ENCODE assay signal across 16 cellular contexts in genomic region chr11:47158242-47158641, GRCh38. TPM values are rescaled to one million over a fixed set of nuclear protein-coding genes. Genes with fewer than 3 reads are reported as not detected.
DNase-seq lines count a peak whose midpoint lies in the region; ATAC-seq and TF ChIP-seq lines count a peak whose summit lies in the region.
"Had no signal": no experiment of that assay in that cellular context is flagged by ENCODE, and none has a peak within 500 bp of the region (broad histone marks: within the 10 kb centered on the region; RNA-seq: fewer than 3 reads in every experiment).

No MANE protein-coding gene starts in this region.

- intact Hi-C loops in CD8-positive, alpha-beta T cell (cut with DNase I, micrococcal nuclease), result loop anchor here in 1 of 2 experiments (10.0 kb wide), 1 partner anchor 333 kb away; no protein-coding TSS in a partner anchor

- no peaks in the 10 kb centered on the region for H3K9me3 ChIP-seq in CD8-positive, alpha-beta T cell (ENCODE audit: low read length)
- H3K9me3 ChIP-seq in right atrium auricular region, result no peaks in the 10 kb centered on the region

- H3K27ac ChIP-seq in CD8-positive, alpha-beta T cell (ENCODE audit: low read depth, low read length), result no peak overlapping the region
- no peak overlapping the region for H3K27ac ChIP-seq in right atrium auricular region

- DNase-seq in CD8-positive, alpha-beta T cell, result no peak
- DNase-seq in DMS53 treated with DMSO at 0.1 percent for 48 hours (lab: John Stamatoyannopoulos, UW; ENCODE audit: unreplicated experiment) (peak; percentile 29), neural crest cell (ENCODE audit: low read depth, low spot score) (no peak), right atrium auricular region (ENCODE audit: low spot score) (no peak), NCI-H510A (lab: John Stamatoyannopoulos, UW) (no peak), endothelial cell (ENCODE audit: low spot score) (no peak)
- DNase-seq in central memory CD8-positive, alpha-beta T cell (ENCODE audit: low spot score in 2 of 2), result no peak
- DNase-seq in stimulated activated naive CD8-positive, alpha-beta T cell treated with anti-CD3 and anti-CD28 coated beads, Interleukin-15, Interleukin-2, amounts not matched to agents 100 U/mL and 50 U/mL, for 24 hours, result no peak
- DNase-seq: CD8-positive, alpha-beta memory T cell; DMS 273 treated with DMSO at 0.1 percent for 48 hours; NCI-H1417; NCI-H1930; NCI-H524; SHP77 had no signal

- H3K4me3 ChIP-seq in CD8-positive, alpha-beta T cell (ENCODE audit: low read depth, low read length), result no peak overlapping the region
- H3K4me3 ChIP-seq in right atrium auricular region, result no peak overlapping the region

- H3K4me1 ChIP-seq in CD8-positive, alpha-beta T cell (ENCODE audit: insufficient read depth, low read length), result peaks cover 33% of the 10 kb centered on the region
- peaks cover 0 to 22% of the 10 kb centered on the region in 2 donors for H3K4me1 ChIP-seq in right atrium auricular region

- no peak for TF ChIP-seq CTCF in CD8-positive, alpha-beta T cell (IDR thresholded peaks at IDR 0.05)
- no peak for TF ChIP-seq CTCF in neural crest cell (conservative IDR thresholded peaks at IDR 0.05)
- TF ChIP-seq CTCF in right atrium auricular region (IDR thresholded peaks at IDR 0.05), result no peak
- no peak for TF ChIP-seq CTCF in endothelial cell (IDR thresholded peaks at IDR 0.05; ENCODE audit: unreplicated experiment)

- peaks cover 9% of the 10 kb centered on the region for H3K36me3 Mint-ChIP-seq in CD8-positive, alpha-beta T cell
- H3K36me3 Mint-ChIP-seq in central memory CD8-positive, alpha-beta T cell (ENCODE audit: insufficient read depth), result peaks cover 10% of the 10 kb centered on the region
- H3K36me3 Mint-ChIP-seq in neural crest cell (ENCODE audit: low read depth), result no peaks in the 10 kb centered on the region
- H3K36me3 Mint-ChIP-seq in endothelial cell (ENCODE audit: low read depth, unreplicated experiment), result peaks cover 4% of the 10 kb centered on the region
- H3K36me3 Mint-ChIP-seq: IgD-negative memory B cell had no signal

- no peaks in the 10 kb centered on the region for H3K27me3 ChIP-seq in CD8-positive, alpha-beta T cell (ENCODE audit: insufficient read depth, low read length)
- no peaks in the 10 kb centered on the region for H3K27me3 ChIP-seq in right atrium auricular region

- H3K36me3 ChIP-seq in CD8-positive, alpha-beta T cell (ENCODE audit: insufficient read depth, low read length), result no peaks in the 10 kb centered on the region
- no peaks in the 10 kb centered on the region for H3K36me3 ChIP-seq in right atrium auricular region

- H3K9me3 Mint-ChIP-seq in CD8-positive, alpha-beta T cell, result no peaks in the 10 kb centered on the region
- H3K9me3 Mint-ChIP-seq in central memory CD8-positive, alpha-beta T cell, result no peaks in the 10 kb centered on the region
- no peaks in the 10 kb centered on the region for H3K9me3 Mint-ChIP-seq in neural crest cell
- no peaks in the 10 kb centered on the region for H3K9me3 Mint-ChIP-seq in endothelial cell (ENCODE audit: unreplicated experiment)
- H3K9me3 Mint-ChIP-seq: CD8-positive, alpha-beta memory T cell; IgD-negative memory B cell had no signal

- CTCF ChIA-PET in CD8-positive, alpha-beta T cell (lab: Charles Lee), result interaction anchor here (0.6 to 6.7 kb wide), 3 partner anchors 9 to 455 kb away, joined by 3 to 60 read pairs (median 3); no protein-coding TSS in a partner anchor

- H3K27ac Mint-ChIP-seq in CD8-positive, alpha-beta T cell, result peak overlapping the region; percentile 45
- H3K27ac Mint-ChIP-seq in central memory CD8-positive, alpha-beta T cell (ENCODE audit: low read depth), result peak overlapping the region; percentile 59
- H3K27ac Mint-ChIP-seq in neural crest cell (ENCODE audit: unreplicated experiment) (no peak overlapping the region), endothelial cell (ENCODE audit: unreplicated experiment) (no peak overlapping the region)

- H3K4me1 Mint-ChIP-seq in CD8-positive, alpha-beta T cell (ENCODE audit: low read depth), result peaks cover 27% of the 10 kb centered on the region
- peaks cover 39% of the 10 kb centered on the region for H3K4me1 Mint-ChIP-seq in central memory CD8-positive, alpha-beta T cell
- H3K4me1 Mint-ChIP-seq in neural crest cell (peaks cover 7% of the 10 kb centered on the region), endothelial cell (ENCODE audit: unreplicated experiment) (peaks cover 35% of the 10 kb centered on the region)

- no peak for ATAC-seq in CD8-positive, alpha-beta T cell
- ATAC-seq in central memory CD8-positive, alpha-beta T cell (replicated peaks; ENCODE audit: extremely low read depth, poor library complexity, severe bottlenecking), result no peak
- no peak for ATAC-seq in stimulated activated naive CD8-positive, alpha-beta T cell treated with anti-CD3 and anti-CD28 coated beads, Interleukin-15, Interleukin-2, amounts not matched to agents 100 U/mL and 50 U/mL, for 24 hours

- no peaks in the 10 kb centered on the region for H3K27me3 Mint-ChIP-seq in CD8-positive, alpha-beta T cell (ENCODE audit: low read depth)
- H3K27me3 Mint-ChIP-seq in central memory CD8-positive, alpha-beta T cell, result no peaks in the 10 kb centered on the region
- H3K27me3 Mint-ChIP-seq in neural crest cell (ENCODE audit: low read depth), result peaks cover 6% of the 10 kb centered on the region
- peaks cover 7% of the 10 kb centered on the region for H3K27me3 Mint-ChIP-seq in endothelial cell (ENCODE audit: unreplicated experiment)
- H3K27me3 Mint-ChIP-seq: B cell; CD8-positive, alpha-beta memory T cell; IgD-negative memory B cell had no signal

- no peak overlapping the region for H3K4me3 Mint-ChIP-seq in CD8-positive, alpha-beta T cell
- peak overlapping the region; percentile 29 for H3K4me3 Mint-ChIP-seq in central memory CD8-positive, alpha-beta T cell
- H3K4me3 Mint-ChIP-seq in neural crest cell (peak overlapping the region; percentile 59), endothelial cell (ENCODE audit: unreplicated experiment) (no peak overlapping the region)
- H3K4me3 Mint-ChIP-seq: B cell, IgD-negative memory B cell had no signal

- POLR2A ChIA-PET in CD8-positive, alpha-beta T cell (lab: Charles Lee), result no interaction called here

RNA-seq across cellular contexts. Expression of gene ARFGAP2, which starts 18.4 kb away (rescaled TPM):
- 100 to 1,000 TPM; 194 to 215 TPM for total RNA-seq in CD8-positive, alpha-beta T cell
- total RNA-seq in neural crest cell, result 108 and 110 TPM in 2 replicates
- total RNA-seq in right atrium auricular region, result 10 to 100 TPM; 75.1 to 78.0 TPM
- total RNA-seq in endothelial cell (ENCODE audit: unreplicated experiment), result 78.7 TPM

RNA-seq across cellular contexts. Expression of gene PACSIN3, which starts 28.0 kb away (rescaled TPM):
- total RNA-seq in CD8-positive, alpha-beta T cell, result not detected
- 56.4 and 57.0 TPM in 2 replicates for total RNA-seq in neural crest cell
- total RNA-seq in right atrium auricular region, result 100 to 1,000 TPM; 107 to 186 TPM
- 10.7 TPM for total RNA-seq in endothelial cell (ENCODE audit: unreplicated experiment)

RNA-seq across cellular contexts. Expression of gene DDB2, which starts 56.5 kb away (rescaled TPM):
- 10 to 100 TPM; 39.0 to 43.0 TPM for total RNA-seq in CD8-positive, alpha-beta T cell
- total RNA-seq in neural crest cell (32.2 and 33.9 TPM in 2 replicates), right atrium auricular region (10 to 100 TPM in 1 of 2 donors, 1 to 10 TPM in 1; 8.8 to 12.0 TPM), endothelial cell (ENCODE audit: unreplicated experiment) (64.4 TPM)

Comparison
In these comparisons a context has a peak if more than half of its experiments do, and no peak if none do; other contexts are left out.
1. H3K27ac Mint-ChIP-seq: peak in CD8-positive, alpha-beta T cell (single experiment) and central memory CD8-positive, alpha-beta T cell (single experiment); none in neural crest cell (single experiment) and endothelial cell (single experiment).
2. H3K4me3 Mint-ChIP-seq: peak in central memory CD8-positive, alpha-beta T cell (single experiment) and neural crest cell (single experiment); none in CD8-positive, alpha-beta T cell (single experiment) and endothelial cell (single experiment).